In genomic region chr11:61370349-61371005, GRCh38 we compare ENCODE assay signal across 1 cellular context.
TF ChIP-seq lines count a peak whose summit lies in the region.

No MANE protein-coding gene starts in this region.

TF ChIP-seq in K562, 482 proteins besides CTCF, POLR2A, EP300 and RAD21:
- TF ChIP-seq ZNF311 (CRISPR knock-in tag; IDR thresholded peaks at IDR 0.05) = no peak
- peak; percentile 46; the same call in 1 of the 2 replicates for TF ChIP-seq POLR2G (IDR thresholded peaks at IDR 0.05; ENCODE audit: low read depth, low read length)
- 0 out of 2 replicates have a peak, but pooled peaks have one; percentile 39 for TF ChIP-seq RBFOX2 (IDR thresholded peaks at IDR 0.05; ENCODE audit: low read depth, low read length)
- no peak for TF ChIP-seq ZFX (CRISPR knock-in tag; IDR thresholded peaks at IDR 0.05)
- TF ChIP-seq POLR2AphosphoS2 (IDR thresholded peaks at IDR 0.05; ENCODE audit: low read length) = 0 out of 2 replicates have a peak, but pooled peaks have one; percentile 16
- 0 out of 2 replicates have a peak, but pooled peaks have one; percentile 15 for TF ChIP-seq SUPT5H (IDR thresholded peaks at IDR 0.05)
